Comparison of ENCODE assay signal across 30 cellular contexts in genomic region chr2:147165682-147166081, GRCh38.
"Had no signal": no experiment of that assay in that cellular context is flagged by ENCODE, and none has a peak within 500 bp of the region (broad histone marks: within the 10 kb centered on the region; RNA-seq: fewer than 3 reads in every experiment).

No MANE protein-coding gene starts in this region.

- H3K4me1 ChIP-seq: ascending aorta, Peyer's patch, SJSA1 had no signal

- H3K36me3 ChIP-seq: ascending aorta, Peyer's patch, SJSA1 had no signal

- H3K9me3 ChIP-seq: ascending aorta, Peyer's patch, SJSA1, SK-N-SH had no signal

- H3K4me3 ChIP-seq: ascending aorta, Peyer's patch, SJSA1 had no signal

- H3K9me2 ChIP-seq: SK-N-SH had no signal

- H3K9ac ChIP-seq: KMS-11, SK-N-SH had no signal

- H3K4me2 ChIP-seq: KMS-11, SK-N-SH had no signal

- H3K27ac ChIP-seq: ascending aorta, KMS-11, Peyer's patch, SJSA1 had no signal

- DNase-seq: activated CD4-positive, alpha-beta memory T cell treated with anti-CD3 and anti-CD28 coated beads for 36 hours; activated CD4-positive, alpha-beta T cell treated with anti-CD3 and anti-CD28 coated beads, Interleukin-2, amount 50 U/mL, for 1 hour; activated CD8-positive, alpha-beta memory T cell treated with anti-CD3 and anti-CD28 coated beads, Interleukin-2, amount 50 U/mL, for 4 hours; activated effector memory CD4-positive, alpha-beta T cell treated with anti-CD3 and anti-CD28 coated beads, Interleukin-2, amount 50 U/mL, for 16 hours; activated naive CD4-positive, alpha-beta T cell; activated naive CD4-positive, alpha-beta T cell treated with anti-CD3 and anti-CD28 coated beads, Interleukin-2, amount 50 U/mL, for 16 hours; activated naive CD8-positive, alpha-beta T cell treated with anti-CD3 and anti-CD28 coated beads for 36 hours; activated T-cell treated with anti-CD3 and anti-CD28 coated beads for 4 hours; activated T-cell treated with anti-CD3 and anti-CD28 coated beads, Interleukin-2, amount 50 U/mL, for 4 hours; amygdala; caudate nucleus; cerebellar nuclear complex; MM.1S; MV-4-11; NCI-H1092; NCI-H146; NCI-H187; NCI-H2029 treated with DMSO at 0.1 percent for 48 hours; NCI-H2107; NCI-H226; NCI-H446 treated with DMSO at 0.1 percent for 48 hours; NCI-H524; PC-3; Peyer's patch; RPMI8226; SHP77 treated with DMSO at 0.1 percent for 48 hours; SK-N-SH had no signal

- H3K27me3 ChIP-seq: ascending aorta, Peyer's patch, SJSA1 had no signal
